1 cellular context compared by ENCODE assay signal in the genomic region with DNA sequence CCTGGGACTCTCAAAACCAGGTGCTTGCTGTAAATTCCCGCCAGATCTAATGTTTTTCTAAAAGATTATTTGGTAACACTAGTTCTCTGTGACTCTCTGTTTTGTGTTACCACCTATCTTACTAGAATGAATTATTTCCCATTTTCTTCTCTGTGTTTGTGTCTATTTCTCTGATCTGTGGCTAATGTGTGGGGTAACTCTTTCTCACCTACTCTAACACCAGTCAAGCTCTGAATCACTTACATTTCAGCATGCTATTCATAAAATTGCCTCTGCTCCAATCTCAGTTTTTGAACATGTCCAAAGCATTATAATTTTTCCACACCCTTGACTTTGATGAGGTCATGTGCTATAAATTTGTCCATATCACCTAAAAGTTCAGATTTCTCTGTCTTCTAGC.
TF ChIP-seq lines count a peak whose summit lies in the region.

No MANE protein-coding gene starts in this region.

TF ChIP-seq in HEK293, 187 proteins besides CTCF, POLR2A, EP300 and RAD21 (continued from another document):
- TF ChIP-seq, protein P1, sequence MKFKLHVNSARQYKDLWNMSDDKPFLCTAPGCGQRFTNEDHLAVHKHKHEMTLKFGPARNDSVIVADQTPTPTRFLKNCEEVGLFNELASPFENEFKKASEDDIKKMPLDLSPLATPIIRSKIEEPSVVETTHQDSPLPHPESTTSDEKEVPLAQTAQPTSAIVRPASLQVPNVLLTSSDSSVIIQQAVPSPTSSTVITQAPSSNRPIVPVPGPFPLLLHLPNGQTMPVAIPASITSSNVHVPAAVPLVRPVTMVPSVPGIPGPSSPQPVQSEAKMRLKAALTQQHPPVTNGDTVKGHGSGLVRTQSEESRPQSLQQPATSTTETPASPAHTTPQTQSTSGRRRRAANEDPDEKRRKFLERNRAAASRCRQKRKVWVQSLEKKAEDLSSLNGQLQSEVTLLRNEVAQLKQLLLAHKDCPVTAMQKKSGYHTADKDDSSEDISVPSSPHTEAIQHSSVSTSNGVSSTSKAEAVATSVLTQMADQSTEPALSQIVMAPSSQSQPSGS (tag by site-specific recombination; IDR thresholded peaks at IDR 0.05; ENCODE audit: low read depth) = peak; percentile 51; the same call in 1 of the 2 replicates
- TF ChIP-seq GFI1B (tag by site-specific recombination; IDR thresholded peaks at IDR 0.05) = peak; percentile 26; the same call in 1 of the 2 replicates
